Comparison of ENCODE assay signal across 17 cellular contexts in genomic region chr15:41948499-41948898, GRCh38. TPM values are rescaled to one million over a fixed set of nuclear protein-coding genes. Genes with fewer than 3 reads are reported as not detected.
DNase-seq lines count a peak whose midpoint lies in the region; ATAC-seq and TF ChIP-seq lines count a peak whose summit lies in the region.
"Had no signal": no experiment of that assay in that cellular context is flagged by ENCODE, and none has a peak within 500 bp of the region (broad histone marks: within the 10 kb centered on the region; RNA-seq: fewer than 3 reads in every experiment).

No MANE protein-coding gene starts in this region.

- H3K4me1 ChIP-seq in cardiac muscle cell (ENCODE audit: low read depth), result peaks cover 30% of the 10 kb centered on the region
- H3K4me1 ChIP-seq in left ventricle myocardium inferior, result peaks cover 91% of the 10 kb centered on the region
- H3K4me1 ChIP-seq in aorta (ENCODE audit: control insufficient read depth in 1 of 2, insufficient read depth in 2 of 2, low read length in 2 of 2), result peaks cover 3 to 6% of the 10 kb centered on the region in 2 donors

- WGBS in aorta, 2 donors, result 2 to 12% methylated on average over 3 of the region's 3 CpGs

- peak overlapping the region; percentile 34 for H3K27ac Mint-ChIP-seq in osteocyte (ENCODE audit: unreplicated experiment)
- H3K27ac Mint-ChIP-seq: HFFc6 had no signal

- H3K27me3 Mint-ChIP-seq in osteocyte (ENCODE audit: unreplicated experiment), result no peaks in the 10 kb centered on the region

- ATAC-seq in aorta (ENCODE audit: low FRiP score) (peak; percentile 74), GM21786 (IDR thresholded peaks at IDR 0.05; ENCODE audit: unreplicated experiment) (no peak), GM19351 (IDR thresholded peaks at IDR 0.05; ENCODE audit: unreplicated experiment) (no peak)

- H3K36me3 Mint-ChIP-seq in osteocyte (ENCODE audit: unreplicated experiment), result peaks cover 14% of the 10 kb centered on the region

- no peaks in the 10 kb centered on the region for H3K9me3 Mint-ChIP-seq in osteocyte (ENCODE audit: unreplicated experiment)
- H3K9me3 Mint-ChIP-seq: HFFc6 had no signal

- no peak overlapping the region for H3K4me3 Mint-ChIP-seq in osteocyte (ENCODE audit: unreplicated experiment)
- H3K4me3 Mint-ChIP-seq: HFFc6 had no signal

- no peaks in the 10 kb centered on the region for H3K9me3 ChIP-seq in cardiac muscle cell (ENCODE audit: low read depth)
- no peaks in the 10 kb centered on the region for H3K9me3 ChIP-seq in left ventricle myocardium inferior (replicated peaks)
- no peaks in the 10 kb centered on the region for H3K9me3 ChIP-seq in aorta (ENCODE audit: control insufficient read depth, low read length)

- H3K27me3 ChIP-seq in cardiac muscle cell (no peaks in the 10 kb centered on the region), left ventricle myocardium inferior (ENCODE audit: low read depth) (no peaks in the 10 kb centered on the region), aorta (ENCODE audit: control insufficient read depth in 1 of 2, insufficient read depth in 2 of 2, low read length in 1 of 2) (no peaks in the 10 kb centered on the region)

- peaks cover 11% of the 10 kb centered on the region for H3K36me3 ChIP-seq in cardiac muscle cell
- H3K36me3 ChIP-seq in left ventricle myocardium inferior, result peaks cover 17% of the 10 kb centered on the region
- peaks cover 0 to 1% of the 10 kb centered on the region in 2 donors for H3K36me3 ChIP-seq in aorta (ENCODE audit: control insufficient read depth in 1 of 2, insufficient read depth in 2 of 2, low read length in 1 of 2)

- TF ChIP-seq CTCF in cardiac muscle cell (IDR thresholded peaks at IDR 0.05; ENCODE audit: low read depth, low read length) (no peak), left ventricle myocardium inferior (IDR thresholded peaks at IDR 0.05; ENCODE audit: borderline replicate concordance) (no peak), osteocyte (IDR thresholded peaks at IDR 0.05) (no peak)

- intact Hi-C loops in cardiac septum (cut with DNase I), result loop anchor here (5.0 kb wide), 1 partner anchor 36 kb away; no protein-coding TSS in a partner anchor
- intact Hi-C loops in left ventricle myocardium inferior (cut with micrococcal nuclease), result no loop called here
- intact Hi-C loops in aorta (cut with DNase I), result no loop called here

- peaks cover 71% of the 10 kb centered on the region for H3K4me1 Mint-ChIP-seq in osteocyte (ENCODE audit: unreplicated experiment)

- H3K27ac ChIP-seq in cardiac muscle cell (peak overlapping the region; percentile 75), left ventricle myocardium inferior (replicated peaks) (peak overlapping the region; percentile 89), aorta (ENCODE audit: low read depth in 1 of 2, low read length in 2 of 2) (peak overlapping the region in 1 of 2 donors; percentile 47)
- H3K27ac ChIP-seq: HL-60 had no signal

- H3K4me3 ChIP-seq in cardiac muscle cell (no peak overlapping the region), left ventricle myocardium inferior (no peak overlapping the region), aorta (ENCODE audit: low read length in 2 of 2) (no peak overlapping the region)

- DNase-seq in cardiac muscle cell (ENCODE audit: low read depth in 1 of 2, low spot score in 1 of 2), result no peak
- DNase-seq in cardiac septum (ENCODE audit: low spot score), result no peak
- DNase-seq in left ventricle myocardium inferior, result no peak
- no peak for DNase-seq in osteocyte (ENCODE audit: extremely low spot score, unreplicated experiment)
- no peak for DNase-seq in aorta
- DNase-seq in putamen (ENCODE audit: low spot score), result no peak
- DNase-seq: HFFc6; KBM-7; NCI-H146; NCI-H2107; NCI-H226; NCI-H69; NK-92 treated with Interleukin-12 subunit alpha and Interleukin-12 subunit beta, amount 100 ng/mL, for 24 hours had no signal

RNA-seq across cellular contexts. Expression of gene EHD4, which starts 23.9 kb away (rescaled TPM):
- total RNA-seq in cardiac muscle cell, result 42.8 and 56.4 TPM in 2 replicates
- polyA plus RNA-seq in cardiac muscle cell, result 47.4 and 70.5 TPM in 2 replicates
- total RNA-seq in cardiac septum, result 42.2 TPM
- 46.4 TPM for total RNA-seq in left ventricle myocardium inferior
- 20.9 and 21.7 TPM in 2 replicates for total RNA-seq in osteocyte
- 10 to 100 TPM; 47.3 to 56.6 TPM for total RNA-seq in aorta
- polyA plus RNA-seq in aorta, result 10 to 100 TPM; 11.4 to 12.6 TPM

RNA-seq across cellular contexts. Expression of gene SPTBN5, which starts 54.6 kb away (rescaled TPM):
- total RNA-seq in cardiac muscle cell (2.1 and 3.0 TPM in 2 replicates), cardiac septum (2.4 TPM), left ventricle myocardium inferior (2.7 TPM), osteocyte (3.0 and 3.2 TPM in 2 replicates), aorta (1 to 10 TPM; 1.9 to 5.5 TPM)
- polyA plus RNA-seq in cardiac muscle cell (0.62 and 0.70 TPM in 2 replicates), aorta (10 to 100 TPM in 1 of 2 donors, under 1 TPM in 1; 0.63 to 10.5 TPM)
- total RNA-seq: H4 had no signal
